ENCODE assay signal across 8 cellular contexts in the genomic region with DNA sequence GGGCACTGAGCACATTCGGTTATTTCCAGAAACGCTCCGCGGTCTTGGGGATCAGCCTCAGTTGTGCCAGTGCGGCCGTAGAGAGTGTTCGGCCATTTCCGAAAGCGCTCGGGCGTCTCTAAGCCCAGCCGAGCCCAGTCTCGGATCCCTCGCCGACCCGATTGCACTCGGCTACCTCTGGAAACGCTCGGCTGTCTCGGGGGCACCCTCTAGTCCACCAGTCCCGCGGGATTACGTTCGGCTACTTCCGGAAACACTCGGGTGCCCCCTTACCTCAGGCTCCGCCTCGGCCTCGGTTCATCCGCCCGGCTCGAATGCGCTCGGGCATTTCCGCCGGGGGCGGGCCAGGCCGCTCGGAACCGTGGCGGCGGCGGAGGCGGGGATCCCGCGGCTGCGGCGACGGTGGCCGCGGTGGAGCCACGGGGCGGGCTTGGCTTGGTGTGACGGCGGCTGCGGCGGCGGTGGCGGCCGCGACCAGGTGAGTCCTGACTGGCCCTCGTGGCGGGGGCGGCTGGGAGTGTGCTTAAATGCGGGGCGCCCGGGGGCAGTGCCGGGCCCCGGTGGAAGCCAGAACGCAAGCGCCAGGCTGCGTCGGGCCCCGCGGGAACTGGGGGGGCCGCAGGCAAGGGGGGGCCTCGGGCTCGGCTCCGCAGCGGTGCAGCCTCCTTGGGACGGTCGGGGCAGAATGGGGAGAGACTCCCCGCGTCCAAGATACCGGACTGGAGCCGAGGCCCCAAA. TPM values are rescaled to one million over a fixed set of nuclear protein-coding genes. Genes with fewer than 3 reads are reported as not detected.
DNase-seq lines count a peak whose midpoint lies in the region; ATAC-seq and TF ChIP-seq lines count a peak whose summit lies in the region.

A gene (plus strand): TSS at position 347 of the 738 bp plus-strand sequence. CDS start 2,717 bp downstream, outside the sequence.

- intact Hi-C loops in spleen (cut with DNase I; ENCODE audit: low total_unique reads), result loop anchor here (5.0 kb wide), 1 partner anchor 41 kb away; no protein-coding TSS in a partner anchor

- H3K9me3 ChIP-seq in spleen, result no peaks in the 10 kb centered on the region

- H3K27me3 ChIP-seq in spleen (replicated peaks in 1 of 7), result no peaks in the 10 kb centered on the region

- peak within 1 kb of the TSS; percentile 95 to 99 (median 96) for H3K27ac ChIP-seq in spleen

- TF ChIP-seq CTCF in spleen (IDR thresholded peaks at IDR 0.05 in 8 of 11, conservative IDR thresholded peaks at IDR 0.05 in 3 of 11), result peak in 8 of 11 experiments; percentile 1 to 63 (median 16)

- peak within 1 kb of the TSS; percentile 53 to 92 (median 78) for H3K4me3 ChIP-seq in spleen

- peaks cover 0 to 52% (median 23%) of the 10 kb centered on the region in 6 donors for H3K36me3 ChIP-seq in spleen

- DNase-seq in AG20443 (ENCODE audit: low spot score) (peak; percentile 99), GM19238 (ENCODE audit: insufficient read length, low spot score) (peak; percentile 99), NCI-H510A (lab: John Stamatoyannopoulos, UW) (peak; percentile 97), cerebellar cortex (ENCODE audit: low spot score) (peak; percentile 99), iris pigment epithelial cell (ENCODE audit: low read depth) (peak; percentile 97), spleen (peak; percentile 99)
- DNase-seq in activated CD4-positive, CD25-positive, alpha-beta regulatory T cell treated with anti-CD3 and anti-CD28 coated beads, Interleukin-2, amount 50 U/mL, for 72 hours, result peak; percentile 100

- peaks cover 22 to 73% (median 48%) of the 10 kb centered on the region in 6 donors for H3K4me1 ChIP-seq in spleen

- peak in 1 of 3 donors; percentile 59 for TF ChIP-seq POLR2A in spleen (IDR thresholded peaks at IDR 0.05)

- peak; percentile 75 for ATAC-seq in HG03439 (IDR thresholded peaks at IDR 0.05; ENCODE audit: unreplicated experiment)

- 0 to 1% (median 0%) methylated on average over 16 to 86 of the region's 86 CpGs for WGBS in spleen, 5 donors

RNA-seq across cellular contexts. Expression of the gene that starts here (rescaled TPM):
- total RNA-seq in spleen, result 10 to 100 TPM in 6 of 7 donors, 1 to 10 TPM in 1; 6.6 to 22.7 (median 16.3) TPM
- 1 to 10 TPM; 4.2 to 5.1 (median 4.9) TPM for polyA plus RNA-seq in spleen

Comparison
In these comparisons a context has a peak if more than half of its experiments do, and no peak if none do; other contexts are left out.
1. Peak in every context shown above with its lines: DNase-seq, ATAC-seq, H3K4me3 ChIP-seq and H3K27ac ChIP-seq.